Comparison of ENCODE assay signal across 9 cellular contexts in genomic region chr10:48606530-48607355, GRCh38. TPM values are rescaled to one million over a fixed set of nuclear protein-coding genes. Genes with fewer than 3 reads are reported as not detected.
DNase-seq lines count a peak whose midpoint lies in the region; ATAC-seq and TF ChIP-seq lines count a peak whose summit lies in the region.
"Had no signal": no experiment of that assay in that cellular context is flagged by ENCODE, and none has a peak within 500 bp of the region (broad histone marks: within the 10 kb centered on the region; RNA-seq: fewer than 3 reads in every experiment).

No MANE protein-coding gene starts in this region.

- TF ChIP-seq POLR2A in NB4 (IDR thresholded peaks at IDR 0.05; ENCODE audit: extremely low read depth, insufficient read length): no peak

- peaks cover 12% of the 10 kb centered on the region for H3K4me1 ChIP-seq in mucosa of descending colon (ENCODE audit: low read depth)

- ATAC-seq in mucosa of descending colon (peak; percentile 35), HG02852 (IDR thresholded peaks at IDR 0.05; ENCODE audit: unreplicated experiment) (no peak), GM18873 (IDR thresholded peaks at IDR 0.05; ENCODE audit: low FRiP score, unreplicated experiment) (no peak)

- intact Hi-C loops in mucosa of descending colon (cut with DNase I, micrococcal nuclease): no loop called here

- H3K9me3 ChIP-seq in mucosa of descending colon: no peaks in the 10 kb centered on the region

- H3K36me3 ChIP-seq in mucosa of descending colon (ENCODE audit: low read depth): no peaks in the 10 kb centered on the region

- no peak for TF ChIP-seq CTCF in AG10803 (conservative IDR thresholded peaks at IDR 0.05; ENCODE audit: low read length)
- TF ChIP-seq CTCF in NB4 (IDR thresholded peaks at IDR 0.05; ENCODE audit: low read depth, low read length): no peak
- TF ChIP-seq CTCF in mucosa of descending colon (IDR thresholded peaks at IDR 0.05): no peak

- DNase-seq in AG10803 (ENCODE audit: low read depth) (peak; percentile 97), NB4 (ENCODE audit: low read depth) (peak; percentile 98), dermis blood vessel endothelial cell (peak; percentile 96), mucosa of descending colon (peak in 1 of 3 donors; percentile 27), NCI-H128 (lab: John Stamatoyannopoulos, UW; ENCODE audit: unreplicated experiment) (no peak), NCI-H748 treated with DMSO at 0.1 percent for 48 hours (lab: John Stamatoyannopoulos, UW) (no peak)
- DNase-seq: hippocampal formation had no signal

- H3K4me3 ChIP-seq in AG10803 (ENCODE audit: low read length): no peak overlapping the region
- no peak overlapping the region for H3K4me3 ChIP-seq in NB4 (ENCODE audit: low read depth, low read length)
- no peak overlapping the region for H3K4me3 ChIP-seq in mucosa of descending colon

RNA-seq across cellular contexts. Expression of gene ARHGAP22, which starts 1.9 kb away (rescaled TPM):
- total RNA-seq in dermis blood vessel endothelial cell: 8.3 and 19.0 TPM in 2 replicates
- 1 to 10 TPM in 2 of 3 donors, under 1 TPM in 1; 0.93 to 5.9 (median 1.3) TPM for total RNA-seq in mucosa of descending colon

Comparison
In these comparisons a context has a peak if more than half of its experiments do, and no peak if none do; other contexts are left out.
1. DNase-seq: peak in AG10803 (single experiment), NB4 (single experiment) and dermis blood vessel endothelial cell (single experiment); none in NCI-H128 (single experiment) and NCI-H748 treated with DMSO at 0.1 percent for 48 hours (single experiment).